ENCODE assay signal across 14 cellular contexts in genomic region chr17:622356-622755, GRCh38.
A peak's percentile ranks its signal among the peaks of the same experiment; 100 is the strongest.
DNase-seq lines count a peak whose midpoint lies in the region; ATAC-seq, FAIRE-seq and TF ChIP-seq lines count a peak whose summit lies in the region.
"Had no signal": no experiment of that assay in that cellular context is flagged by ENCODE, and none has a peak within 500 bp of the region (broad histone marks: within the 10 kb centered on the region; RNA-seq: fewer than 3 reads in every experiment).

No MANE protein-coding gene starts in this region.

- H3K4me3 ChIP-seq in A549 (no peak overlapping the region), tibial nerve (no peak overlapping the region)

- no peak for TF ChIP-seq CTCF in A549 (IDR thresholded peaks at IDR 0.05)
- TF ChIP-seq CTCF in HFFc6 (IDR thresholded peaks at IDR 0.05): no peak
- TF ChIP-seq CTCF in tibial nerve (IDR thresholded peaks at IDR 0.05): no peak

- no peak overlapping the region for H3K4me3 Mint-ChIP-seq in HFFc6
- H3K4me3 Mint-ChIP-seq: activated naive CD8-positive, alpha-beta T cell treated with anti-CD3 and anti-CD28 coated beads, Interleukin-2, amount 10 ng/mL, durations not matched to agents 7 days and 5 days; dendritic cell treated with granulocyte-macrophage colony-stimulating factor and Interleukin-4, amounts not matched to agents 40 ng/mL and 50 ng/mL, for 4 days had no signal

- H3K27me3 Mint-ChIP-seq in HFFc6 (ENCODE audit: insufficient read depth): peaks cover 3% of the 10 kb centered on the region
- H3K27me3 Mint-ChIP-seq: activated naive CD8-positive, alpha-beta T cell treated with anti-CD3 and anti-CD28 coated beads, Interleukin-2, amount 10 ng/mL, durations not matched to agents 7 days and 5 days; dendritic cell treated with granulocyte-macrophage colony-stimulating factor and Interleukin-4, amounts not matched to agents 40 ng/mL and 50 ng/mL, for 4 days had no signal

- peak; percentile 84 to 93 for ATAC-seq in A549
- ATAC-seq in HG03342 (IDR thresholded peaks at IDR 0.05; ENCODE audit: unreplicated experiment): no peak

- POLR2A ChIA-PET in A549 (lab: Yijun Ruan, JAX): no interaction called here

- H3K27me3 ChIP-seq in tibial nerve: no peaks in the 10 kb centered on the region

- H3K27ac ChIP-seq in A549 (peak overlapping the region in 1 of 2 experiments; percentile 70; a peak in 3 of 6 replicates), tibial nerve (no peak overlapping the region)
- H3K27ac ChIP-seq: WERI-Rb-1 had no signal

- peak overlapping the region; percentile 52 for H3K27ac Mint-ChIP-seq in HFFc6
- H3K27ac Mint-ChIP-seq: activated naive CD8-positive, alpha-beta T cell treated with anti-CD3 and anti-CD28 coated beads, Interleukin-2, amount 10 ng/mL, durations not matched to agents 7 days and 5 days; dendritic cell treated with granulocyte-macrophage colony-stimulating factor and Interleukin-4, amounts not matched to agents 40 ng/mL and 50 ng/mL, for 4 days had no signal

- H3K9me3 Mint-ChIP-seq in HFFc6: peaks cover 7% of the 10 kb centered on the region
- H3K9me3 Mint-ChIP-seq: dendritic cell treated with granulocyte-macrophage colony-stimulating factor and Interleukin-4, amounts not matched to agents 40 ng/mL and 50 ng/mL, for 4 days had no signal

- WGBS in A549 (ENCODE audit: missing lambda C conversion rate): 38% methylated on average over 5 of the region's 5 CpGs
- WGBS in tibial nerve, 2 donors: 73 to 84% methylated on average over 5 of the region's 5 CpGs

- TF ChIP-seq EP300 in A549 (IDR thresholded peaks at IDR 0.05): no peak
- no peak for TF ChIP-seq EP300 in tibial nerve (IDR thresholded peaks at IDR 0.05)

- H3K36me3 Mint-ChIP-seq in HFFc6 (ENCODE audit: low read depth): peaks cover 37% of the 10 kb centered on the region

- CTCF ChIA-PET in A549 (lab: Yijun Ruan, JAX): no interaction called here

- peaks cover 0 to 61% (median 0%) of the 10 kb centered on the region in 3 donors for H3K36me3 ChIP-seq in tibial nerve

- H3K4me1 ChIP-seq in A549: peaks cover 8% of the 10 kb centered on the region; the same call in 1 of the 3 replicates
- no peaks in the 10 kb centered on the region for H3K4me1 ChIP-seq in tibial nerve

- no peak for TF ChIP-seq RAD21 in A549 (conservative IDR thresholded peaks at IDR 0.05 in 1 of 2, IDR thresholded peaks at IDR 0.05 in 1 of 2)

- H3K4me1 Mint-ChIP-seq in HFFc6 (ENCODE audit: low read depth): peaks cover 15% of the 10 kb centered on the region

- no peak for TF ChIP-seq POLR2A in A549 (IDR thresholded peaks at IDR 0.05; ENCODE audit: low read length)
- no peak for TF ChIP-seq POLR2A in tibial nerve (IDR thresholded peaks at IDR 0.05)

- H3K9me3 ChIP-seq in A549 (peaks cover 11% of the 10 kb centered on the region), tibial nerve (no peaks in the 10 kb centered on the region)

- no peak overlapping the region for H3K4me2 ChIP-seq in A549

- peak; percentile 51 for FAIRE-seq in A549 (lab: Jason Lieb, UNC)
- FAIRE-seq: frontal cortex, keratinocyte had no signal

- DNase-seq in A549 (ENCODE audit: low read depth in 1 of 2, low spot score in 1 of 2) (peak in 1 of 2 experiments; percentile 66), HFFc6 (peak; percentile 53), astrocyte of the hippocampus (ENCODE audit: low read depth, low spot score) (peak; percentile 84), iris pigment epithelial cell (ENCODE audit: low read depth) (peak; percentile 91), tibial nerve (ENCODE audit: low spot score in 2 of 2) (no peak), inferior parietal cortex (ENCODE audit: extremely low spot score) (no peak), SKM-1 (lab: John Stamatoyannopoulos, UW; ENCODE audit: unreplicated experiment) (no peak)
- DNase-seq: activated naive CD8-positive, alpha-beta T cell treated with anti-CD3 and anti-CD28 coated beads, Interleukin-2, amount 10 ng/mL, durations not matched to agents 7 days and 5 days; NCI-H2171; WERI-Rb-1 had no signal

TF ChIP-seq in A549, 52 proteins besides CTCF, POLR2A, EP300 and RAD21:
- no peak for TF ChIP-seq FOSL2 (IDR thresholded peaks at IDR 0.05)
- TF ChIP-seq FOSL2 (CRISPR knock-in tag; IDR thresholded peaks at IDR 0.05): peak; percentile 21; the same call in 1 of the 2 replicates
- TF ChIP-seq MAZ (IDR thresholded peaks at IDR 0.05; ENCODE audit: borderline replicate concordance, low read depth, low read length): no peak
- TF ChIP-seq MAFK (IDR thresholded peaks at IDR 0.05; ENCODE audit: partially characterized antibody): peak; percentile 31

Comparison
In these comparisons a context has a peak if more than half of its experiments do, and no peak if none do; other contexts are left out.
1. DNase-seq: peak in HFFc6 (single experiment), astrocyte of the hippocampus (single experiment) and iris pigment epithelial cell (single experiment); none in tibial nerve (0 of 2), inferior parietal cortex (single experiment) and SKM-1 (single experiment).